In genomic region chr6:128216917-128217316, GRCh38 we compare ENCODE assay signal across 28 cellular contexts.
"Had no signal": no experiment of that assay in that cellular context is flagged by ENCODE, and none has a peak within 500 bp of the region (broad histone marks: within the 10 kb centered on the region; RNA-seq: fewer than 3 reads in every experiment).

No MANE protein-coding gene starts in this region.

- H3K4me1 ChIP-seq: colonic mucosa, esophagus muscularis mucosa, esophagus squamous epithelium, gastrocnemius medialis, gastroesophageal sphincter, heart left ventricle, heart right ventricle had no signal

- DNase-seq: colonic mucosa; cortex of kidney; dermis blood vessel endothelial cell; dorsolateral prefrontal cortex; effector CD4-positive, alpha-beta T cell; effector CD8-positive, alpha-beta T cell; effector memory CD4-positive, alpha-beta T cell; effector memory CD8-positive, alpha-beta T cell; endodermal cell; erythroblast; esophagus squamous epithelium; foreskin fibroblast; foreskin melanocyte; gastrocnemius medialis; glutamatergic neuron; head of caudate nucleus; heart left ventricle; heart right ventricle had no signal

- H3K36me3 ChIP-seq: colonic mucosa, gastrocnemius medialis had no signal

- H3K4me3 ChIP-seq: colonic mucosa, coronary artery, dorsolateral prefrontal cortex, esophagus muscularis mucosa, esophagus squamous epithelium, gastrocnemius medialis, gastroesophageal sphincter, heart left ventricle, heart right ventricle, hepatocyte had no signal

- H3K27me3 ChIP-seq: colonic mucosa, dorsolateral prefrontal cortex, esophagus muscularis mucosa, esophagus squamous epithelium, gastrocnemius medialis, gastroesophageal sphincter, heart left ventricle, heart right ventricle, hepatocyte had no signal

- H3K27ac ChIP-seq: colonic mucosa, coronary artery, dorsolateral prefrontal cortex, epithelial cell of prostate, esophagus muscularis mucosa, esophagus squamous epithelium, gastrocnemius medialis, gastroesophageal sphincter, heart left ventricle, heart right ventricle, hepatocyte had no signal

- FAIRE-seq: colon, endometrium, endothelial cell of umbilical vein, frontal cortex had no signal

- ATAC-seq: effector memory CD8-positive, alpha-beta T cell; esophagus mucosa; gastrocnemius medialis; gastroesophageal sphincter; heart left ventricle; heart right ventricle had no signal
